Comparison of ENCODE assay signal across 21 cellular contexts in genomic region chr7:102409340-102409739, GRCh38. TPM values are rescaled to one million over a fixed set of nuclear protein-coding genes. Genes with fewer than 3 reads are reported as not detected.
"Had no signal": no experiment of that assay in that cellular context is flagged by ENCODE, and none has a peak within 500 bp of the region (broad histone marks: within the 10 kb centered on the region; RNA-seq: fewer than 3 reads in every experiment).

No MANE protein-coding gene starts in this region.

- DNase-seq: activated CD4-positive, alpha-beta T cell treated with anti-CD3 and anti-CD28 coated beads for 48 hours; activated CD4-positive, CD25-positive, alpha-beta regulatory T cell; activated CD8-positive, alpha-beta memory T cell treated with anti-CD3 and anti-CD28 coated beads, Interleukin-2, amount 50 U/mL, for 4 hours; activated CD8-positive, alpha-beta T cell treated with anti-CD3 and anti-CD28 coated beads, Interleukin-2, amount 10 ng/mL, durations not matched to agents 7 days and 5 days; activated naive CD4-positive, alpha-beta T cell; activated naive CD8-positive, alpha-beta T cell treated with anti-CD3 and anti-CD28 coated beads for 36 hours; body of pancreas; foreskin fibroblast; lower lobe of right lung; nephron progenitor cell; nucleus accumbens; sigmoid colon; stimulated activated CD4-positive, alpha-beta T cell treated with anti-CD3 and anti-CD28 coated beads, Interleukin-4, amount 100 ng/mL, for 24 hours; stimulated activated naive CD4-positive, alpha-beta T cell had no signal

- H3K27ac Mint-ChIP-seq: activated CD8-positive, alpha-beta T cell treated with anti-CD3 and anti-CD28 coated beads, Interleukin-2, amount 10 ng/mL, durations not matched to agents 7 days and 5 days; nephron progenitor cell had no signal

- H3K27me3 Mint-ChIP-seq: activated naive CD8-positive, alpha-beta T cell treated with anti-CD3 and anti-CD28 coated beads for 36 hours had no signal

- ATAC-seq: activated CD8-positive, alpha-beta T cell treated with anti-CD3 and anti-CD28 coated beads, Interleukin-2, amount 10 ng/mL, durations not matched to agents 7 days and 5 days; body of pancreas; lower lobe of right lung had no signal

- H3K9me3 Mint-ChIP-seq: T-helper 2 cell treated with Interferon-gamma antibody and Interleukin-4, amounts not matched to agents 5 μg/mL and 100 μg/mL, for 36 hours had no signal

- H3K4me3 Mint-ChIP-seq: activated CD8-positive, alpha-beta T cell treated with anti-CD3 and anti-CD28 coated beads, Interleukin-2, amount 10 ng/mL, durations not matched to agents 7 days and 5 days; activated naive CD8-positive, alpha-beta T cell treated with anti-CD3 and anti-CD28 coated beads for 36 hours; nephron progenitor cell; T-helper 2 cell treated with Interferon-gamma antibody and Interleukin-4, amounts not matched to agents 5 μg/mL and 100 μg/mL, for 36 hours had no signal

RNA-seq across cellular contexts. Expression of gene SPDYE6, which starts 53.1 kb away (rescaled TPM):
- total RNA-seq: activated CD8-positive, alpha-beta T cell treated with anti-CD3 and anti-CD28 coated beads, Interleukin-2, amount 10 ng/mL, durations not matched to agents 7 days and 5 days; activated naive CD8-positive, alpha-beta T cell treated with anti-CD3 and anti-CD28 coated beads for 36 hours; body of pancreas; cardiac septum; dermis microvascular lymphatic vessel endothelial cell; glomerular endothelial cell; hepatocyte; lower lobe of right lung; sigmoid colon; ureter had no signal
- polyA plus RNA-seq: keratinocyte had no signal
